In genomic region chr13:111981446-111982165, GRCh38 we compare ENCODE assay signal across 18 cellular contexts.
DNase-seq lines count a peak whose midpoint lies in the region; TF ChIP-seq lines count a peak whose summit lies in the region.
"Had no signal": no experiment of that assay in that cellular context is flagged by ENCODE, and none has a peak within 500 bp of the region (broad histone marks: within the 10 kb centered on the region; RNA-seq: fewer than 3 reads in every experiment).

No MANE protein-coding gene starts in this region.

- H3K27me3 ChIP-seq in endodermal cell (ENCODE audit: control insufficient read depth, insufficient read depth, low read length, poor library complexity, severe bottlenecking), result no peaks in the 10 kb centered on the region
- H3K27me3 ChIP-seq in trophoblast cell (ENCODE audit: insufficient read depth, low read length), result no peaks in the 10 kb centered on the region

- no peaks in the 10 kb centered on the region for H3K4me1 ChIP-seq in endodermal cell (ENCODE audit: control insufficient read depth, insufficient read depth, low read length)
- no peaks in the 10 kb centered on the region for H3K4me1 ChIP-seq in trophoblast cell (ENCODE audit: control insufficient read depth in 1 of 2, insufficient read depth in 2 of 2, low read length in 2 of 2)
- H3K4me1 ChIP-seq: BE2C, HAP-1 had no signal

- no peak overlapping the region for H2BK12ac ChIP-seq in trophoblast cell (ENCODE audit: low read length)

- no peak overlapping the region for H2AFZ ChIP-seq in trophoblast cell (ENCODE audit: insufficient read depth, low read length, poor library complexity)

- no peaks in the 10 kb centered on the region for H3K79me1 ChIP-seq in trophoblast cell (ENCODE audit: low read length)

- peak overlapping the region; percentile 11 for H3K27ac Mint-ChIP-seq in endodermal cell
- no peak overlapping the region for H3K27ac Mint-ChIP-seq in activated naive CD4-positive, alpha-beta T cell treated with anti-CD3 and anti-CD28 coated beads, Interleukin-2, amount 10 ng/mL, durations not matched to agents 7 days and 5 days
- H3K27ac Mint-ChIP-seq: CD4-positive, CD25-positive, alpha-beta regulatory T cell; CD8-positive, alpha-beta memory T cell had no signal

- no peak overlapping the region for H3K4ac ChIP-seq in trophoblast cell (ENCODE audit: low read depth, low read length)

- H3K36me3 ChIP-seq in endodermal cell (ENCODE audit: control insufficient read depth, insufficient read depth, low read length) (no peaks in the 10 kb centered on the region), trophoblast cell (ENCODE audit: control insufficient read depth in 1 of 2, insufficient read depth in 2 of 2, low read length in 2 of 2) (no peaks in the 10 kb centered on the region)
- H3K36me3 ChIP-seq: BE2C, HAP-1 had no signal

- CTCF ChIA-PET in activated naive CD4-positive, alpha-beta T cell treated with anti-CD3 and anti-CD28 coated beads, Interleukin-2, amount 10 ng/mL, durations not matched to agents 7 days and 5 days (lab: Charles Lee), result no interaction called here

- no peak overlapping the region for H2BK5ac ChIP-seq in trophoblast cell (ENCODE audit: low read depth, low read length, poor library complexity)

- H4K12ac ChIP-seq in trophoblast cell (ENCODE audit: low read depth, low read length), result no peak overlapping the region

- H3K4me3 Mint-ChIP-seq in endodermal cell, result no peak overlapping the region
- H3K4me3 Mint-ChIP-seq in activated naive CD4-positive, alpha-beta T cell treated with anti-CD3 and anti-CD28 coated beads, Interleukin-2, amount 10 ng/mL, durations not matched to agents 7 days and 5 days, result no peak overlapping the region
- H3K4me3 Mint-ChIP-seq: CD4-positive, CD25-positive, alpha-beta regulatory T cell; CD8-positive, alpha-beta memory T cell had no signal

- DNase-seq in Jurkat, Clone E6-1 (ENCODE audit: low read depth, low spot score), result peak; percentile 38
- DNase-seq in endodermal cell (no peak), trophoblast cell (no peak), nucleus accumbens (lab: John Stamatoyannopoulos, UW) (no peak), cerebellar cortex (ENCODE audit: low spot score) (no peak)
- DNase-seq in activated naive CD4-positive, alpha-beta T cell treated with anti-CD3 and anti-CD28 coated beads, Interleukin-2, amount 10 ng/mL, durations not matched to agents 7 days and 5 days, result no peak
- DNase-seq: ACHN; BE2C; C1 segment of cervical spinal cord; CD4-positive, CD25-positive, alpha-beta regulatory T cell; CD8-positive, alpha-beta memory T cell; COR-L47; DMS 273 treated with DMSO at 0.1 percent for 48 hours; DMS53; DND-41; EL had no signal

- H3K9me3 ChIP-seq in endodermal cell (ENCODE audit: control insufficient read depth, low read length), result no peaks in the 10 kb centered on the region
- H3K9me3 ChIP-seq in trophoblast cell (ENCODE audit: insufficient read depth, low read depth, low read length), result no peaks in the 10 kb centered on the region
- H3K9me3 ChIP-seq: BE2C, HAP-1 had no signal

- no peaks in the 10 kb centered on the region for H3K9me3 Mint-ChIP-seq in endodermal cell
- H3K9me3 Mint-ChIP-seq in activated naive CD4-positive, alpha-beta T cell treated with anti-CD3 and anti-CD28 coated beads, Interleukin-2, amount 10 ng/mL, durations not matched to agents 7 days and 5 days, result peaks cover 3% of the 10 kb centered on the region

- no peak overlapping the region for H3K23ac ChIP-seq in trophoblast cell (ENCODE audit: low read length)

- no peaks in the 10 kb centered on the region for H3K79me2 ChIP-seq in trophoblast cell (ENCODE audit: control insufficient read depth, insufficient read depth, low read length, poor library complexity)

- H3K9ac ChIP-seq in endodermal cell (ENCODE audit: extremely low read depth, low read length, poor library complexity, severe bottlenecking), result no peak overlapping the region
- peak overlapping the region; percentile 3 for H3K9ac ChIP-seq in trophoblast cell (ENCODE audit: low read length)

- no peak overlapping the region for H4K91ac ChIP-seq in trophoblast cell (ENCODE audit: low read depth, low read length)

- no peak overlapping the region for H2BK120ac ChIP-seq in trophoblast cell (ENCODE audit: insufficient read depth, low read length, poor library complexity)

- H2AK5ac ChIP-seq in trophoblast cell (ENCODE audit: low read length), result no peak overlapping the region

- no peaks in the 10 kb centered on the region for H3K4me1 Mint-ChIP-seq in endodermal cell
- no peaks in the 10 kb centered on the region for H3K4me1 Mint-ChIP-seq in activated naive CD4-positive, alpha-beta T cell treated with anti-CD3 and anti-CD28 coated beads, Interleukin-2, amount 10 ng/mL, durations not matched to agents 7 days and 5 days
- H3K4me1 Mint-ChIP-seq: CD4-positive, CD25-positive, alpha-beta regulatory T cell; CD8-positive, alpha-beta memory T cell had no signal

- H3K4me3 ChIP-seq in Jurkat, Clone E6-1 (ENCODE audit: low read length), result no peak overlapping the region
- no peak overlapping the region for H3K4me3 ChIP-seq in endodermal cell (ENCODE audit: low read length)
- no peak overlapping the region for H3K4me3 ChIP-seq in trophoblast cell (ENCODE audit: low read depth, low read length)
- H3K4me3 ChIP-seq: GM12878, HAP-1 had no signal

- H3K14ac ChIP-seq in trophoblast cell (ENCODE audit: low read length), result no peak overlapping the region

- H4K8ac ChIP-seq in trophoblast cell (ENCODE audit: low read depth, low read length), result no peak overlapping the region

- no peaks in the 10 kb centered on the region for H3K36me3 Mint-ChIP-seq in endodermal cell (ENCODE audit: low read depth)
- no peaks in the 10 kb centered on the region for H3K36me3 Mint-ChIP-seq in activated naive CD4-positive, alpha-beta T cell treated with anti-CD3 and anti-CD28 coated beads, Interleukin-2, amount 10 ng/mL, durations not matched to agents 7 days and 5 days
- H3K36me3 Mint-ChIP-seq: CD4-positive, CD25-positive, alpha-beta regulatory T cell; CD8-positive, alpha-beta memory T cell had no signal

- H3K27me3 Mint-ChIP-seq in endodermal cell (ENCODE audit: insufficient read depth), result peaks cover 8% of the 10 kb centered on the region
- H3K27me3 Mint-ChIP-seq in activated naive CD4-positive, alpha-beta T cell treated with anti-CD3 and anti-CD28 coated beads, Interleukin-2, amount 10 ng/mL, durations not matched to agents 7 days and 5 days, result no peaks in the 10 kb centered on the region

- no peak for TF ChIP-seq CTCF in endodermal cell (conservative IDR thresholded peaks at IDR 0.05)

- 80 to 86% methylated on average over 11 to 12 of the region's 12 CpGs for WGBS in endodermal cell (ENCODE audit: insufficient coverage in 1 of 2, insufficient read length in 1 of 2), 2 experiments
- no CpG with 5 or more reads among the region's 12 CpGs for WGBS in trophoblast cell (ENCODE audit: extremely low coverage, insufficient coverage, insufficient read length)

- H3K18ac ChIP-seq in trophoblast cell (ENCODE audit: low read length), result no peak overlapping the region

- H3K4me2 ChIP-seq in trophoblast cell (ENCODE audit: low read length), result no peak overlapping the region

- H3K27ac ChIP-seq in endodermal cell (ENCODE audit: low read depth, low read length), result no peak overlapping the region
- H3K27ac ChIP-seq in trophoblast cell (ENCODE audit: low read depth, low read length), result no peak overlapping the region
